ENCODE assay signal across 15 cellular contexts in genomic region chr6:166907871-166908806, GRCh38. TPM values are rescaled to one million over a fixed set of nuclear protein-coding genes. Genes with fewer than 3 reads are reported as not detected.
DNase-seq lines count a peak whose midpoint lies in the region; ATAC-seq and TF ChIP-seq lines count a peak whose summit lies in the region.
"Had no signal": no experiment of that assay in that cellular context is flagged by ENCODE, and none has a peak within 500 bp of the region (broad histone marks: within the 10 kb centered on the region; RNA-seq: fewer than 3 reads in every experiment).

No MANE protein-coding gene starts in this region.

- no peak overlapping the region for H2BK15ac ChIP-seq in IMR-90 (ENCODE audit: low read depth, low read length)

- no peak overlapping the region for H3K4me2 ChIP-seq in IMR-90 (ENCODE audit: low read depth, low read length)

- H3K27ac ChIP-seq in CD4-positive, alpha-beta T cell (ENCODE audit: low read depth, low read length): no peak overlapping the region
- H3K27ac ChIP-seq in IMR-90 (ENCODE audit: insufficient read depth, low read length) (no peak overlapping the region), SJCRH30 (no peak overlapping the region)
- H3K27ac ChIP-seq: foreskin keratinocyte had no signal

- no peak overlapping the region for H2BK5ac ChIP-seq in IMR-90 (ENCODE audit: low read depth, low read length, poor library complexity, severe bottlenecking)

- H3K9me1 ChIP-seq in IMR-90 (ENCODE audit: insufficient read depth, low read length): no peaks in the 10 kb centered on the region

- H3K4me3 ChIP-seq in IMR-90 (ENCODE audit: insufficient read depth, low read depth, low read length) (no peak overlapping the region), SJCRH30 (no peak overlapping the region)

- POLR2A ChIA-PET in CD4-positive, alpha-beta T cell (lab: Charles Lee): no interaction called here
- POLR2A ChIA-PET in IMR-90 (lab: Charles Lee; ENCODE audit: unreplicated experiment): no interaction called here

- H3K36me3 Mint-ChIP-seq in CD4-positive, alpha-beta T cell (ENCODE audit: low read depth): no peaks in the 10 kb centered on the region
- H3K36me3 Mint-ChIP-seq in activated T-helper 1 cell treated with anti-CD3 and anti-CD28 coated beads, Interleukin-12 subunit alpha, Interleukin-12 subunit beta, Interleukin-2, Interleukin-4 antibody, amounts not matched to agents 30 ng/mL and 10 ng/mL and 1 ng/mL, durations not matched to agents 14 hours and 24 hours and 36 hours (ENCODE audit: low read depth): peaks cover 17% of the 10 kb centered on the region

- no peak overlapping the region for H2BK20ac ChIP-seq in IMR-90 (ENCODE audit: low read depth, low read length)

- DNase-seq in AG20443 (ENCODE audit: low spot score): peak; percentile 4
- DNase-seq in CD4-positive, alpha-beta T cell: no peak
- no peak for DNase-seq in IMR-90
- peak; percentile 38 for DNase-seq in islet precursor cell
- no peak for DNase-seq in SJCRH30
- DNase-seq in KG1 (lab: John Stamatoyannopoulos, UW): no peak
- DNase-seq in activated T-helper 1 cell treated with anti-CD3 and anti-CD28 coated beads, Interleukin-12 subunit alpha, Interleukin-12 subunit beta, Interleukin-2, Interleukin-4 antibody, amounts not matched to agents 30 ng/mL and 10 ng/mL and 1 ng/mL, durations not matched to agents 14 hours and 24 hours and 36 hours (ENCODE audit: low spot score): no peak
- DNase-seq: activated T-cell treated with anti-CD3 and anti-CD28 coated beads, Interleukin-2, amount 50 U/mL, for 48 hours; amniotic stem cell; DMS153; foreskin keratinocyte; NCI-H1092; NCI-H748 treated with DMSO at 0.1 percent for 48 hours had no signal

- H3K79me1 ChIP-seq in IMR-90 (ENCODE audit: low read depth in 1 of 2, low read length in 2 of 2): no peaks in the 10 kb centered on the region

- H3K56ac ChIP-seq in IMR-90 (ENCODE audit: extremely low read depth, insufficient read depth, low read length): no peak overlapping the region

- TF ChIP-seq RAD21 in IMR-90 (IDR thresholded peaks at IDR 0.05; ENCODE audit: low read length): no peak

- CTCF ChIA-PET in CD4-positive, alpha-beta T cell (lab: Charles Lee): no interaction called here
- CTCF ChIA-PET in IMR-90 (lab: Yijun Ruan, JAX): no interaction called here

- H4K91ac ChIP-seq in IMR-90 (ENCODE audit: insufficient read depth, low read depth, low read length): no peak overlapping the region

- H3K4ac ChIP-seq in IMR-90 (ENCODE audit: low read depth, low read length): no peak overlapping the region

- no peaks in the 10 kb centered on the region for H3K27me3 Mint-ChIP-seq in CD4-positive, alpha-beta T cell
- no peaks in the 10 kb centered on the region for H3K27me3 Mint-ChIP-seq in activated T-helper 1 cell treated with anti-CD3 and anti-CD28 coated beads, Interleukin-12 subunit alpha, Interleukin-12 subunit beta, Interleukin-2, Interleukin-4 antibody, amounts not matched to agents 30 ng/mL and 10 ng/mL and 1 ng/mL, durations not matched to agents 14 hours and 24 hours and 36 hours (ENCODE audit: insufficient read depth)

- H2AFZ ChIP-seq in IMR-90 (replicated peaks; ENCODE audit: low read length, poor library complexity): no peak overlapping the region

- in situ Hi-C loops in IMR-90 (cut with MboI; ENCODE audit: low sequenced_read_pairs): no loop called here

- no peak overlapping the region for H4K8ac ChIP-seq in IMR-90 (ENCODE audit: low read depth in 2 of 2, low read length in 2 of 2)

- H2BK120ac ChIP-seq in IMR-90 (ENCODE audit: low read depth, low read length): no peak overlapping the region

- peak overlapping the region; percentile 31 for H3K4me3 Mint-ChIP-seq in CD4-positive, alpha-beta T cell
- H3K4me3 Mint-ChIP-seq in activated T-helper 1 cell treated with anti-CD3 and anti-CD28 coated beads, Interleukin-12 subunit alpha, Interleukin-12 subunit beta, Interleukin-2, Interleukin-4 antibody, amounts not matched to agents 30 ng/mL and 10 ng/mL and 1 ng/mL, durations not matched to agents 14 hours and 24 hours and 36 hours: no peak overlapping the region
- H3K4me3 Mint-ChIP-seq: nephron had no signal

- no peak overlapping the region for H2AK9ac ChIP-seq in IMR-90 (replicated peaks; ENCODE audit: low read depth, low read length, poor library complexity)

- no peak for TF ChIP-seq POLR2A in IMR-90 (IDR thresholded peaks at IDR 0.05; ENCODE audit: low read depth, low read length)

- H3K18ac ChIP-seq in IMR-90 (ENCODE audit: low read depth, low read length): no peak overlapping the region

- 67% methylated on average over 3 of the region's 20 CpGs; no CpG with 5 or more reads in 1 of the 2 experiments for WGBS in IMR-90 (ENCODE audit: extremely low coverage in 2 of 2, insufficient read length in 1 of 2), 2 experiments

- no peak overlapping the region for H4K5ac ChIP-seq in IMR-90 (ENCODE audit: low read depth, low read length)

- BruUV-seq in IMR-90 (replicated peaks; lab: Mats Ljungman, UMichigan): no TSS peak

- dilution Hi-C loops in IMR-90 (cut with HindIII; ENCODE audit: low sequenced_read_pairs, unreplicated experiment): no loop called here

- intact Hi-C loops in CD4-positive, alpha-beta T cell (cut with DNase I, micrococcal nuclease): no loop called here
- intact Hi-C loops in IMR-90 (cut with micrococcal nuclease): no loop called here
- intact Hi-C loops in activated T-helper 1 cell treated with anti-CD3 and anti-CD28 coated beads, Interleukin-12 subunit alpha, Interleukin-12 subunit beta, Interleukin-2, Interleukin-4 antibody, amounts not matched to agents 30 ng/mL and 10 ng/mL and 1 ng/mL, durations not matched to agents 14 hours and 24 hours and 36 hours (cut with micrococcal nuclease): no loop called here

- no peak overlapping the region for H3K14ac ChIP-seq in IMR-90 (replicated peaks; ENCODE audit: low read depth, low read length)

- no peaks in the 10 kb centered on the region for H3K9me3 Mint-ChIP-seq in CD4-positive, alpha-beta T cell
- peaks cover 4% of the 10 kb centered on the region for H3K9me3 Mint-ChIP-seq in activated T-helper 1 cell treated with anti-CD3 and anti-CD28 coated beads, Interleukin-12 subunit alpha, Interleukin-12 subunit beta, Interleukin-2, Interleukin-4 antibody, amounts not matched to agents 30 ng/mL and 10 ng/mL and 1 ng/mL, durations not matched to agents 14 hours and 24 hours and 36 hours
- H3K9me3 Mint-ChIP-seq: nephron had no signal

- no peak overlapping the region for H2AK5ac ChIP-seq in IMR-90 (ENCODE audit: low read depth, low read length)

- no peak overlapping the region for H3K23ac ChIP-seq in IMR-90 (ENCODE audit: low read depth, low read length)

- H3K27me3 ChIP-seq in CD4-positive, alpha-beta T cell (ENCODE audit: control insufficient read depth, insufficient read depth, low read length): no peaks in the 10 kb centered on the region
- H3K27me3 ChIP-seq in IMR-90 (ENCODE audit: control insufficient read depth, insufficient read depth, low read length) (peaks cover 3% of the 10 kb centered on the region; the same call in 1 of the 2 replicates), SJCRH30 (peaks cover 16% of the 10 kb centered on the region)
- H3K27me3 ChIP-seq: foreskin keratinocyte had no signal

- H4K20me1 ChIP-seq in IMR-90 (ENCODE audit: insufficient read depth, low read length): no peaks in the 10 kb centered on the region

- H3K4me1 ChIP-seq in IMR-90 (ENCODE audit: control insufficient read depth, insufficient read depth, low read length): no peaks in the 10 kb centered on the region
- no peaks in the 10 kb centered on the region for H3K4me1 ChIP-seq in SJCRH30
- H3K4me1 ChIP-seq: foreskin keratinocyte had no signal

- no peak for ATAC-seq in CD4-positive, alpha-beta T cell (ENCODE audit: poor library complexity)
- ATAC-seq in IMR-90 (ENCODE audit: low read depth): peak; percentile 32; the same call in 1 of the 2 replicates
- no peak for ATAC-seq in HG03280 (IDR thresholded peaks at IDR 0.05; ENCODE audit: unreplicated experiment)
- ATAC-seq: foreskin keratinocyte had no signal

- H3K36me3 ChIP-seq in IMR-90 (ENCODE audit: control insufficient read depth, insufficient read depth, low read length) (no peaks in the 10 kb centered on the region), SJCRH30 (no peaks in the 10 kb centered on the region)

- H3K9me3 ChIP-seq in CD4-positive, alpha-beta T cell (ENCODE audit: control insufficient read depth, low read length): no peaks in the 10 kb centered on the region
- H3K9me3 ChIP-seq in IMR-90 (ENCODE audit: control insufficient read depth, insufficient read depth, low read length) (no peaks in the 10 kb centered on the region), SJCRH30 (replicated peaks) (no peaks in the 10 kb centered on the region)

- H3K27ac Mint-ChIP-seq in CD4-positive, alpha-beta T cell: peak overlapping the region; percentile 47
- H3K27ac Mint-ChIP-seq in activated T-helper 1 cell treated with anti-CD3 and anti-CD28 coated beads, Interleukin-12 subunit alpha, Interleukin-12 subunit beta, Interleukin-2, Interleukin-4 antibody, amounts not matched to agents 30 ng/mL and 10 ng/mL and 1 ng/mL, durations not matched to agents 14 hours and 24 hours and 36 hours: no peak overlapping the region
- H3K27ac Mint-ChIP-seq: nephron had no signal

- H3K4me1 Mint-ChIP-seq in CD4-positive, alpha-beta T cell (ENCODE audit: low read depth): peaks cover 23% of the 10 kb centered on the region
- peaks cover 46% of the 10 kb centered on the region for H3K4me1 Mint-ChIP-seq in activated T-helper 1 cell treated with anti-CD3 and anti-CD28 coated beads, Interleukin-12 subunit alpha, Interleukin-12 subunit beta, Interleukin-2, Interleukin-4 antibody, amounts not matched to agents 30 ng/mL and 10 ng/mL and 1 ng/mL, durations not matched to agents 14 hours and 24 hours and 36 hours (ENCODE audit: low read depth)

- no peak for TF ChIP-seq CTCF in CD4-positive, alpha-beta T cell (IDR thresholded peaks at IDR 0.05)
- no peak for TF ChIP-seq CTCF in IMR-90 (conservative IDR thresholded peaks at IDR 0.05; ENCODE audit: low read depth, low read length)

- H3K9ac ChIP-seq in IMR-90 (ENCODE audit: low read depth, low read length): no peak overlapping the region

TF ChIP-seq in IMR-90, 13 proteins besides CTCF, POLR2A, EP300 and RAD21 (continues in another document):
- TF ChIP-seq FOS (IDR thresholded peaks at IDR 0.05; ENCODE audit: low read depth, low read length): no peak
- TF ChIP-seq MAZ (IDR thresholded peaks at IDR 0.05; ENCODE audit: borderline replicate concordance, low read depth, low read length): no peak
- no peak for TF ChIP-seq RCOR1 (IDR thresholded peaks at IDR 0.05; ENCODE audit: insufficient replicate concordance, low read length)

RNA-seq across cellular contexts. Expression of gene RNASET2, which starts 48.2 kb away (rescaled TPM):
- total RNA-seq in CD4-positive, alpha-beta T cell: 100 to 1,000 TPM; 164 to 165 TPM
- total RNA-seq in IMR-90 (2012; rRNA removed): 13.6 and 14.2 TPM in 2 replicates
- polyA plus RNA-seq in IMR-90 (2012; rRNA removed): 23.6 and 24.9 TPM in 2 replicates
- polyA plus RNA-seq in IMR-90 (2012; cell fraction: cytosol; rRNA removed): 40.7 and 68.7 TPM in 2 replicates
- polyA plus RNA-seq in IMR-90 (2012; cell fraction: nucleus; rRNA removed; ENCODE audit: low replicate concordance): 19.1 and 27.8 TPM in 2 replicates
- total RNA-seq in SJCRH30 (2014; rRNA removed; shearing (Covaris generic)): 17.2 and 18.9 TPM in 2 replicates
- 99.5 TPM in 2 replicates for total RNA-seq in activated T-helper 1 cell treated with anti-CD3 and anti-CD28 coated beads, Interleukin-12 subunit alpha, Interleukin-12 subunit beta, Interleukin-2, Interleukin-4 antibody, amounts not matched to agents 30 ng/mL and 10 ng/mL and 1 ng/mL, durations not matched to agents 14 hours and 24 hours and 36 hours

Comparison
In these comparisons a context has a peak if more than half of its experiments do, and no peak if none do; other contexts are left out.
1. DNase-seq: peak in AG20443 (single experiment) and islet precursor cell (single experiment); none in CD4-positive, alpha-beta T cell (0 of 10), IMR-90 (single experiment), SJCRH30 (0 of 2), KG1 (single experiment) and activated T-helper 1 cell treated with anti-CD3 and anti-CD28 coated beads, Interleukin-12 subunit alpha, Interleukin-12 subunit beta, Interleukin-2, Interleukin-4 antibody, amounts not matched to agents 30 ng/mL and 10 ng/mL and 1 ng/mL, durations not matched to agents 14 hours and 24 hours and 36 hours (single experiment).